18 cellular contexts compared by ENCODE assay signal in the genomic region with DNA sequence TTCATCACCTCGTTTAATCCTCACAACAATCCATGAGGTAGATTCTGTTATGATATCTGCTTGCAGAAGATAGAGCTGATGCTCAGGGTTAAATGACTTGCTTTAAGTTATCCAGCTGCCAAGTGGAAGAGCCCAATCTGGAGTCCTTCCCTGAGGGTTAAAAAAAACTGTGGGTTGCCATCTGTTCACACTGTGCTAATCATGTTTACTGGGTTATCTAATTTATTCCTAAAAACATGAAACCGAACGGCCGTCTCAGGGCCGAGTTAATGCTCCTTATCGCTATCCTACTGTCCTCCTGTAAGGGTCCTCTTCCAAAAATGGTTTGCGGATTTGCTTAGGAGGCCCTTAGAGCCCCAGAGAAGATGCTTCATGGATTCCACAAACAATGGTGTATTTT.
"Had no signal": no experiment of that assay in that cellular context is flagged by ENCODE, and none has a peak within 500 bp of the region (broad histone marks: within the 10 kb centered on the region; RNA-seq: fewer than 3 reads in every experiment).

No MANE protein-coding gene starts in this region.

- H3K9me3 Mint-ChIP-seq: stimulated activated effector memory CD8-positive, alpha-beta T cell treated with anti-CD3 and anti-CD28 coated beads, Interleukin-12 subunit alpha, Interleukin-12 subunit beta, amount 100 ng/mL, for 72 hours had no signal

- H3K27ac ChIP-seq: adrenal gland, epithelial cell of prostate, gastroesophageal sphincter, neutrophil, tibial artery, uterus had no signal

- H3K9me3 ChIP-seq: adrenal gland, neutrophil, tibial artery, uterus had no signal

- DNase-seq: activated CD4-positive, alpha-beta T cell treated with anti-CD3 and anti-CD28 coated beads for 48 hours; activated CD8-positive, alpha-beta memory T cell treated with anti-CD3 and anti-CD28 coated beads for 24 hours; activated naive CD4-positive, alpha-beta T cell treated with anti-CD3 and anti-CD28 coated beads, Interleukin-2, amount 10 ng/mL, durations not matched to agents 7 days and 5 days; adrenal gland; cortex of kidney; effector memory CD4-positive, alpha-beta T cell; kidney; left ventricle myocardium superior; naive B cell; right cardiac atrium; tibial artery; uterus had no signal

- H3K4me1 Mint-ChIP-seq: activated naive CD4-positive, alpha-beta T cell treated with anti-CD3 and anti-CD28 coated beads, Interleukin-2, amount 10 ng/mL, durations not matched to agents 7 days and 5 days; activated T-helper 17 cell treated with anti-CD3 and anti-CD28 coated beads, Interleukin-2, amount 50 U/mL, for 72 hours; naive B cell; stimulated activated effector memory CD8-positive, alpha-beta T cell treated with anti-CD3 and anti-CD28 coated beads, Interleukin-12 subunit alpha, Interleukin-12 subunit beta, amount 100 ng/mL, for 72 hours had no signal

- H3K27me3 ChIP-seq: adrenal gland, neutrophil, tibial artery, uterus had no signal

- H3K36me3 ChIP-seq: adrenal gland, gastroesophageal sphincter, neutrophil, tibial artery, uterus had no signal

- H3K27ac Mint-ChIP-seq: activated naive CD4-positive, alpha-beta T cell treated with anti-CD3 and anti-CD28 coated beads, Interleukin-2, amount 10 ng/mL, durations not matched to agents 7 days and 5 days; activated T-helper 17 cell treated with anti-CD3 and anti-CD28 coated beads, Interleukin-2, amount 50 U/mL, for 72 hours; mesothelial cell of epicardium; stimulated activated effector memory CD8-positive, alpha-beta T cell treated with anti-CD3 and anti-CD28 coated beads, Interleukin-12 subunit alpha, Interleukin-12 subunit beta, amount 100 ng/mL, for 72 hours had no signal

- H3K4me1 ChIP-seq: adrenal gland, gastroesophageal sphincter, tibial artery, uterus had no signal

- H3K4me3 ChIP-seq: adrenal gland, gastroesophageal sphincter, tibial artery, uterus had no signal

- H3K4me3 Mint-ChIP-seq: activated naive CD4-positive, alpha-beta T cell treated with anti-CD3 and anti-CD28 coated beads, Interleukin-2, amount 10 ng/mL, durations not matched to agents 7 days and 5 days; activated T-helper 17 cell treated with anti-CD3 and anti-CD28 coated beads, Interleukin-2, amount 50 U/mL, for 72 hours; mesothelial cell of epicardium; naive B cell; stimulated activated effector memory CD8-positive, alpha-beta T cell treated with anti-CD3 and anti-CD28 coated beads, Interleukin-12 subunit alpha, Interleukin-12 subunit beta, amount 100 ng/mL, for 72 hours had no signal

- H3K36me3 Mint-ChIP-seq: activated naive CD4-positive, alpha-beta T cell treated with anti-CD3 and anti-CD28 coated beads, Interleukin-2, amount 10 ng/mL, durations not matched to agents 7 days and 5 days; stimulated activated effector memory CD8-positive, alpha-beta T cell treated with anti-CD3 and anti-CD28 coated beads, Interleukin-12 subunit alpha, Interleukin-12 subunit beta, amount 100 ng/mL, for 72 hours had no signal
